10 cellular contexts compared by ENCODE assay signal in genomic region chr2:180033993-180034894, GRCh38. TPM values are rescaled to one million over a fixed set of nuclear protein-coding genes. Genes with fewer than 3 reads are reported as not detected.
DNase-seq lines count a peak whose midpoint lies in the region; ATAC-seq and TF ChIP-seq lines count a peak whose summit lies in the region.
"Had no signal": no experiment of that assay in that cellular context is flagged by ENCODE, and none has a peak within 500 bp of the region (broad histone marks: within the 10 kb centered on the region; RNA-seq: fewer than 3 reads in every experiment).

No MANE protein-coding gene starts in this region.

- DNase-seq in NCI-H1436 (lab: John Stamatoyannopoulos, UW) (peak; percentile 11), NCI-H1436 treated with DMSO at 0.1 percent for 48 hours (lab: John Stamatoyannopoulos, UW) (no peak), NCI-H69 (lab: John Stamatoyannopoulos, UW) (peak; percentile 91), D341Med (ENCODE audit: low spot score) (no peak), SK-N-DZ (ENCODE audit: low spot score) (no peak), natural killer cell (no peak)
- DNase-seq: SIG-M5 had no signal

- H3K4me1 Mint-ChIP-seq in natural killer cell: no peaks in the 10 kb centered on the region

- no peak overlapping the region for H3K4me3 ChIP-seq in skeletal muscle satellite cell (ENCODE audit: low read length)
- H3K4me3 ChIP-seq: smooth muscle cell had no signal

- H3K4me2 ChIP-seq in skeletal muscle satellite cell (ENCODE audit: low read length): peak overlapping the region; percentile 37
- H3K4me2 ChIP-seq: smooth muscle cell had no signal

- no peak overlapping the region for H3K9ac ChIP-seq in skeletal muscle satellite cell (ENCODE audit: low read depth, low read length)

- H3K36me3 Mint-ChIP-seq in natural killer cell: peaks cover 28% of the 10 kb centered on the region

- ATAC-seq in esophagus mucosa (peak; percentile 66), natural killer cell (no peak)

- intact Hi-C loops in natural killer cell (cut with micrococcal nuclease): no loop called here

- H3K4me1 ChIP-seq in skeletal muscle satellite cell (ENCODE audit: control insufficient read depth, insufficient read depth, low read length): peaks cover 20% of the 10 kb centered on the region

- H3K27me3 Mint-ChIP-seq in natural killer cell (ENCODE audit: low read depth in 2 of 2): peaks cover 4 to 60% of the 10 kb centered on the region in 2 donors

- H3K9me3 Mint-ChIP-seq in natural killer cell: peaks cover 0 to 6% of the 10 kb centered on the region in 2 donors

- TF ChIP-seq CTCF in natural killer cell (IDR thresholded peaks at IDR 0.05): no peak

- peaks cover 11% of the 10 kb centered on the region for H3K27me3 ChIP-seq in skeletal muscle satellite cell (ENCODE audit: control insufficient read depth, insufficient read depth, low read length)

- no peak overlapping the region for H3K27ac Mint-ChIP-seq in natural killer cell

- peaks cover 6% of the 10 kb centered on the region for H3K9me3 ChIP-seq in skeletal muscle satellite cell (replicated peaks; ENCODE audit: low read length)

- H3K4me3 Mint-ChIP-seq in natural killer cell: no peak overlapping the region

- H3K36me3 ChIP-seq in skeletal muscle satellite cell (ENCODE audit: insufficient read depth, low read length): no peaks in the 10 kb centered on the region

RNA-seq across cellular contexts. Expression of gene CWC22, which starts 27.1 kb away (rescaled TPM):
- total RNA-seq in esophagus mucosa: 11.1 TPM
- total RNA-seq in skeletal muscle satellite cell (2012; rRNA removed): 15.5 and 16.0 TPM in 2 replicates
- polyA plus RNA-seq in SK-N-DZ (2014; cell fraction: cytosol; rRNA removed): 10.0 and 12.8 TPM in 2 replicates
- polyA plus RNA-seq in SK-N-DZ (2014; cell fraction: nucleus; rRNA removed): 17.2 and 22.7 TPM in 2 replicates
- total RNA-seq in natural killer cell: 10 to 100 TPM; 14.9 to 20.3 (median 16.1) TPM

Comparison
In these comparisons a context has a peak if more than half of its experiments do, and no peak if none do; other contexts are left out.
1. DNase-seq: peak in NCI-H1436 (single experiment) and NCI-H69 (single experiment); none in NCI-H1436 treated with DMSO at 0.1 percent for 48 hours (single experiment), D341Med (single experiment), SK-N-DZ (single experiment) and natural killer cell (single experiment).